Comparison of ENCODE assay signal across 11 cellular contexts in the genomic region with DNA sequence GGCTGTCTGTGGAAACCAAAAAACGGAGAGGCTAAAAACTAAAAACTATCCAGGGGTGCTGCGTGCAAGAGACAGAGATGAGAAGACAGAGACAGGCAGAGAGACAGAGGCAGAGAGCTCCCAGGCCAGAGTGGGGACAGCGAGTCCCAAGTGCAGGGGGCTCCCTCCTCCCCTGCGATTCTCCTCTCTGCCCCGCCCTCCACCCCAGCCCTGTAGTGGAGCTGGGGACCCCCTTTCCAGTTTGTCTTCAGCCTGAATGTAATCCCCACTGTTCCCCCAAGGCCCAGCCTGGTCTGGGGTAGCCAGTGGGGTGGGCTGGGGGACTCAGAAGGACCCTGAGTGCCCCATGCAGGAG. TPM values are rescaled to one million over a fixed set of nuclear protein-coding genes. Genes with fewer than 3 reads are reported as not detected.
DNase-seq lines count a peak whose midpoint lies in the region; ATAC-seq and TF ChIP-seq lines count a peak whose summit lies in the region.
"Had no signal": no experiment of that assay in that cellular context is flagged by ENCODE, and none has a peak within 500 bp of the region (broad histone marks: within the 10 kb centered on the region; RNA-seq: fewer than 3 reads in every experiment).

No MANE protein-coding gene starts in this region.

- H3K27ac Mint-ChIP-seq in activated T-helper 17 cell treated with anti-CD3 and anti-CD28 coated beads, Interleukin-2, amount 50 U/mL, for 72 hours: peak overlapping the region; percentile 70
- H3K27ac Mint-ChIP-seq in stimulated activated naive B cell treated with anti-CD40 and anti-IgM and Interleukin-4, amounts not matched to agents 10 μg/mL and 1 μg/mL and 100 μg/mL, for 72 hours: no peak overlapping the region

- H3K4me1 ChIP-seq in right atrium auricular region: peaks cover 0 to 72% of the 10 kb centered on the region in 2 donors

- no peaks in the 10 kb centered on the region for H3K9me3 Mint-ChIP-seq in activated T-helper 17 cell treated with anti-CD3 and anti-CD28 coated beads, Interleukin-2, amount 50 U/mL, for 72 hours
- no peaks in the 10 kb centered on the region for H3K9me3 Mint-ChIP-seq in stimulated activated naive B cell treated with anti-CD40 and anti-IgM and Interleukin-4, amounts not matched to agents 10 μg/mL and 1 μg/mL and 100 μg/mL, for 72 hours

- peak overlapping the region; percentile 89 to 97 for H3K4me3 ChIP-seq in right atrium auricular region

- H3K36me3 ChIP-seq in right atrium auricular region: no peaks in the 10 kb centered on the region

- no peaks in the 10 kb centered on the region for H3K36me3 Mint-ChIP-seq in activated T-helper 17 cell treated with anti-CD3 and anti-CD28 coated beads, Interleukin-2, amount 50 U/mL, for 72 hours (ENCODE audit: low read depth)
- H3K36me3 Mint-ChIP-seq in stimulated activated naive B cell treated with anti-CD40 and anti-IgM and Interleukin-4, amounts not matched to agents 10 μg/mL and 1 μg/mL and 100 μg/mL, for 72 hours: peaks cover 0 to 7% of the 10 kb centered on the region in 2 donors

- H3K4me3 Mint-ChIP-seq in activated T-helper 17 cell treated with anti-CD3 and anti-CD28 coated beads, Interleukin-2, amount 50 U/mL, for 72 hours: peak overlapping the region; percentile 61
- H3K4me3 Mint-ChIP-seq in stimulated activated naive B cell treated with anti-CD40 and anti-IgM and Interleukin-4, amounts not matched to agents 10 μg/mL and 1 μg/mL and 100 μg/mL, for 72 hours: peak overlapping the region; percentile 82 to 83

- TF ChIP-seq CTCF in GM20000 (IDR thresholded peaks at IDR 0.05; ENCODE audit: extremely low read depth, missing control alignments) (no peak), right atrium auricular region (IDR thresholded peaks at IDR 0.05) (no peak)

- no peaks in the 10 kb centered on the region for H3K27me3 ChIP-seq in right atrium auricular region

- peak; percentile 61 for DNase-seq in GM20000 (ENCODE audit: low spot score)
- no peak for DNase-seq in right atrium auricular region (ENCODE audit: low spot score)
- no peak for DNase-seq in stimulated activated naive B cell treated with anti-CD40 and anti-IgM and Interleukin-4, amounts not matched to agents 10 μg/mL and 1 μg/mL and 100 μg/mL, for 72 hours
- DNase-seq in left lobe of liver (ENCODE audit: low spot score): no peak
- no peak for DNase-seq in DMS114 treated with DMSO at 0.1 percent for 48 hours (lab: John Stamatoyannopoulos, UW; ENCODE audit: unreplicated experiment)
- no peak for DNase-seq in stimulated activated naive CD4-positive, alpha-beta T cell (lab: John Stamatoyannopoulos, UW)
- DNase-seq: activated CD4-positive, alpha-beta T cell treated with anti-CD3 and anti-CD28 coated beads for 4 hours; NCI-H446; stimulated activated CD4-positive, alpha-beta T cell treated with anti-CD3 and anti-CD28 coated beads, Interleukin-4, amount 100 ng/mL, for 4 hours had no signal

- peak overlapping the region; percentile 98 to 99 for H3K27ac ChIP-seq in right atrium auricular region

- H3K4me1 Mint-ChIP-seq in activated T-helper 17 cell treated with anti-CD3 and anti-CD28 coated beads, Interleukin-2, amount 50 U/mL, for 72 hours: peaks cover 23% of the 10 kb centered on the region
- peaks cover 51 to 59% of the 10 kb centered on the region in 2 donors for H3K4me1 Mint-ChIP-seq in stimulated activated naive B cell treated with anti-CD40 and anti-IgM and Interleukin-4, amounts not matched to agents 10 μg/mL and 1 μg/mL and 100 μg/mL, for 72 hours

- ATAC-seq in activated T-helper 17 cell treated with anti-CD3 and anti-CD28 coated beads, Interleukin-2, amount 50 U/mL, for 72 hours (replicated peaks): no peak
- ATAC-seq in stimulated activated naive B cell treated with anti-CD40 and anti-IgM and Interleukin-4, amounts not matched to agents 10 μg/mL and 1 μg/mL and 100 μg/mL, for 72 hours (replicated peaks): no peak
- ATAC-seq in left lobe of liver: no peak
- no peak for ATAC-seq in HG03196 (IDR thresholded peaks at IDR 0.05; ENCODE audit: unreplicated experiment)

- no peaks in the 10 kb centered on the region for H3K27me3 Mint-ChIP-seq in activated T-helper 17 cell treated with anti-CD3 and anti-CD28 coated beads, Interleukin-2, amount 50 U/mL, for 72 hours
- H3K27me3 Mint-ChIP-seq in stimulated activated naive B cell treated with anti-CD40 and anti-IgM and Interleukin-4, amounts not matched to agents 10 μg/mL and 1 μg/mL and 100 μg/mL, for 72 hours: peaks cover 12 to 14% of the 10 kb centered on the region in 2 donors

- H3K9me3 ChIP-seq in right atrium auricular region: no peaks in the 10 kb centered on the region

RNA-seq across cellular contexts. Expression of gene NFIC, which starts 2.0 kb away (rescaled TPM):
- 10 to 100 TPM; 16.7 to 18.1 TPM for total RNA-seq in activated T-helper 17 cell treated with anti-CD3 and anti-CD28 coated beads, Interleukin-2, amount 50 U/mL, for 72 hours
- 100 to 1,000 TPM; 111 to 196 TPM for total RNA-seq in right atrium auricular region
- 203 TPM for total RNA-seq in left lobe of liver

Comparison
In these comparisons a context has a peak if more than half of its experiments do, and no peak if none do; other contexts are left out.
1. RNA of gene NFIC, which starts 2.0 kb away (total RNA-seq): 203 TPM in left lobe of liver (single experiment) and 111 to 196 TPM in right atrium auricular region; 16.7 to 18.1 TPM in activated T-helper 17 cell treated with anti-CD3 and anti-CD28 coated beads, Interleukin-2, amount 50 U/mL, for 72 hours; every median in the first group is over 4 times any median in the second.